12 cellular contexts compared by ENCODE assay signal in genomic region chr6:53192590-53193232, GRCh38. TPM values are rescaled to one million over a fixed set of nuclear protein-coding genes. Genes with fewer than 3 reads are reported as not detected.
A peak's percentile ranks its signal among the peaks of the same experiment; 100 is the strongest.
DNase-seq lines count a peak whose midpoint lies in the region; ATAC-seq, FAIRE-seq and TF ChIP-seq lines count a peak whose summit lies in the region.
"Had no signal": no experiment of that assay in that cellular context is flagged by ENCODE, and none has a peak within 500 bp of the region (broad histone marks: within the 10 kb centered on the region; RNA-seq: fewer than 3 reads in every experiment).

No MANE protein-coding gene starts in this region.

- H3K36me3 ChIP-seq in GM23248 (ENCODE audit: low read depth): no peaks in the 10 kb centered on the region
- H3K36me3 ChIP-seq in endothelial cell of umbilical vein (ENCODE audit: control insufficient read depth in 2 of 2, extremely low read depth in 1 of 2, insufficient read depth in 2 of 2, low read length in 2 of 2): no peaks in the 10 kb centered on the region
- H3K36me3 ChIP-seq in neuronal stem cell (replicated peaks in 1 of 2; ENCODE audit: control insufficient read depth in 2 of 2, insufficient read depth in 2 of 2, low read length in 2 of 2): no peaks in the 10 kb centered on the region

- no peak overlapping the region for H2BK15ac ChIP-seq in neuronal stem cell (ENCODE audit: low read length)

- no peak overlapping the region for H2BK5ac ChIP-seq in neuronal stem cell (ENCODE audit: low read length)

- no peak overlapping the region for H4K8ac ChIP-seq in neuronal stem cell (ENCODE audit: low read depth, low read length)

- WGBS in GM23248 (ENCODE audit: low coverage in 1 of 2, low lambda C conversion rate in 2 of 2, missing lambda C conversion rate in 2 of 2), 2 experiments: 54 to 63% methylated on average over 4 to 5 of the region's 5 CpGs
- no CpG with 5 or more reads among the region's 5 CpGs for WGBS in neuronal stem cell (ENCODE audit: extremely low coverage in 2 of 2, insufficient read length in 2 of 2, insufficient replicate concordance in 1 of 2), 2 donors

- no peaks in the 10 kb centered on the region for H3K9me2 ChIP-seq in GM23248 (ENCODE audit: insufficient read depth)

- 0 out of 2 replicates have a peak, but pooled peaks cover 8% of the 10 kb centered on the region for H3F3A ChIP-seq in GM23248 (ENCODE audit: insufficient read depth)

- H2BK12ac ChIP-seq in neuronal stem cell (ENCODE audit: low read length): no peak overlapping the region

- no peak overlapping the region for H2AK5ac ChIP-seq in neuronal stem cell (ENCODE audit: low read depth, low read length)

- H3K4me2 ChIP-seq in GM23248 (ENCODE audit: unreplicated experiment): no peak overlapping the region
- no peak overlapping the region for H3K4me2 ChIP-seq in endothelial cell of umbilical vein (ENCODE audit: insufficient read depth, low read length)
- no peak overlapping the region for H3K4me2 ChIP-seq in neuronal stem cell (ENCODE audit: insufficient read depth, low read length, poor library complexity, severe bottlenecking)

- dilution Hi-C loops in endothelial cell of umbilical vein (cut with MboI; ENCODE audit: extremely low pct_ligation_motif_present, low sequenced_read_pairs): no loop called here

- H3K4me1 ChIP-seq in GM23248 (ENCODE audit: insufficient read depth) (peaks cover 10% of the 10 kb centered on the region), endothelial cell of umbilical vein (ENCODE audit: control insufficient read depth, extremely low read depth, insufficient read depth, low read length) (no peaks in the 10 kb centered on the region), neuronal stem cell (ENCODE audit: control insufficient read depth in 2 of 2, insufficient read depth in 1 of 2, low read depth in 1 of 2, low read length in 2 of 2) (peaks cover 3 to 4% of the 10 kb centered on the region in 2 donors)

- no peak for ATAC-seq in GM19452 (IDR thresholded peaks at IDR 0.05; ENCODE audit: unreplicated experiment)
- no peak for ATAC-seq in HG03460 (IDR thresholded peaks at IDR 0.05; ENCODE audit: unreplicated experiment)
- no peak for ATAC-seq in HG02938 (IDR thresholded peaks at IDR 0.05; ENCODE audit: unreplicated experiment)
- ATAC-seq in HG02798 (IDR thresholded peaks at IDR 0.05; ENCODE audit: poor library complexity, unreplicated experiment): no peak
- ATAC-seq: activated naive CD8-positive, alpha-beta T cell treated with anti-CD3 and anti-CD28 coated beads, Interleukin-2, amount 50 U/mL, for 24 hours had no signal

- no peak overlapping the region for H3K27ac ChIP-seq in GM23248
- no peak overlapping the region for H3K27ac ChIP-seq in endothelial cell of umbilical vein (ENCODE audit: insufficient read depth, low read depth, low read length)
- no peak overlapping the region for H3K27ac ChIP-seq in neuronal stem cell (replicated peaks; ENCODE audit: low read length)

- no peak for DNase-seq in GM23248
- DNase-seq in NCI-H526 treated with DMSO at 0.1 percent for 48 hours (lab: John Stamatoyannopoulos, UW): peak; percentile 42
- DNase-seq in endothelial cell of umbilical vein (ENCODE audit: low read depth, low spot score): peak; percentile 7
- DNase-seq in neuronal stem cell (ENCODE audit: low spot score): peak; percentile 5
- DNase-seq: activated naive CD8-positive, alpha-beta T cell treated with anti-CD3 and anti-CD28 coated beads, Interleukin-2, amount 50 U/mL, for 24 hours; NCI-H187; nucleus accumbens had no signal

- H4K20me1 ChIP-seq in GM23248 (ENCODE audit: insufficient read depth) (no peaks in the 10 kb centered on the region), endothelial cell of umbilical vein (replicated peaks; ENCODE audit: control insufficient read depth, extremely low read depth, insufficient read depth, low read length) (no peaks in the 10 kb centered on the region)

- no peak overlapping the region for H3K9ac ChIP-seq in GM23248
- no peak overlapping the region for H3K9ac ChIP-seq in endothelial cell of umbilical vein (replicated peaks; ENCODE audit: extremely low read depth, insufficient read depth, low read length)
- no peak overlapping the region for H3K9ac ChIP-seq in neuronal stem cell (ENCODE audit: low read depth, low read length, poor library complexity)

- no peaks in the 10 kb centered on the region for H3K9me3 ChIP-seq in GM23248 (ENCODE audit: low read depth)
- no peaks in the 10 kb centered on the region for H3K9me3 ChIP-seq in endothelial cell of umbilical vein (replicated peaks; ENCODE audit: control insufficient read depth, insufficient read depth, low read length)
- H3K9me3 ChIP-seq in neuronal stem cell (replicated peaks in 1 of 2; ENCODE audit: control insufficient read depth in 2 of 2, insufficient read depth in 1 of 2, low read depth in 1 of 2, low read length in 2 of 2): no peaks in the 10 kb centered on the region

- no TSS peak for BruUV-seq in endothelial cell of umbilical vein (replicated peaks; lab: Mats Ljungman, UMichigan)

- H3K27me3 ChIP-seq in GM23248 (replicated peaks; ENCODE audit: insufficient read depth) (no peaks in the 10 kb centered on the region), endothelial cell of umbilical vein (ENCODE audit: control insufficient read depth in 2 of 2, insufficient read depth in 2 of 2, low read length in 2 of 2) (peaks cover 0 to 2% of the 10 kb centered on the region in 2 experiments), neuronal stem cell (ENCODE audit: control insufficient read depth in 3 of 3, insufficient read depth in 3 of 3, low read depth in 1 of 3, low read length in 3 of 3) (peaks cover 0 to 8% (median 0%) of the 10 kb centered on the region in 3 experiments)

- POLR2A ChIA-PET in endothelial cell of umbilical vein (lab: Charles Lee): no interaction called here

- FAIRE-seq in endothelial cell of umbilical vein (lab: Jason Lieb, UNC): no peak
- FAIRE-seq: GM19239 had no signal

- no peak overlapping the region for H3K4ac ChIP-seq in neuronal stem cell (ENCODE audit: low read length)

- H3K9me1 ChIP-seq in endothelial cell of umbilical vein (replicated peaks; ENCODE audit: control insufficient read depth, extremely low read depth, insufficient read depth, low read length): no peaks in the 10 kb centered on the region

- no peak overlapping the region for H3K18ac ChIP-seq in neuronal stem cell (ENCODE audit: low read length)

- H3K79me1 ChIP-seq in neuronal stem cell (ENCODE audit: low read depth, low read length): no peaks in the 10 kb centered on the region

- no peak overlapping the region for H2BK120ac ChIP-seq in neuronal stem cell (ENCODE audit: low read depth, low read length)

- H3K14ac ChIP-seq in neuronal stem cell (ENCODE audit: low read length): no peak overlapping the region

- H2AFZ ChIP-seq in GM23248: peak overlapping the region; percentile 50
- H2AFZ ChIP-seq in endothelial cell of umbilical vein (ENCODE audit: low read depth, low read length): no peak overlapping the region
- peak overlapping the region; percentile 31 for H2AFZ ChIP-seq in neuronal stem cell (ENCODE audit: low read length)

- TF ChIP-seq CTCF in endothelial cell of umbilical vein (IDR thresholded peaks at IDR 0.05; ENCODE audit: extremely low read depth in 1 of 2, insufficient read depth in 1 of 2, low read depth in 1 of 2, low read length in 2 of 2): no peak

- H4K91ac ChIP-seq in neuronal stem cell (ENCODE audit: low read depth, low read length, poor library complexity): no peak overlapping the region

- CTCF ChIA-PET in endothelial cell of umbilical vein (lab: Charles Lee): interaction anchor here (1.2 kb wide), 1 partner anchor 9 kb away, joined by 3 read pairs; no protein-coding TSS in a partner anchor

- in situ Hi-C loops in GM23248 (cut with MboI): loop anchor here (25.0 kb wide), 1 partner anchor 245 kb away; no protein-coding TSS in a partner anchor

- H3K23ac ChIP-seq in neuronal stem cell (ENCODE audit: low read depth, low read length, poor library complexity): no peak overlapping the region

- H3K79me2 ChIP-seq in GM23248 (ENCODE audit: insufficient read depth): no peaks in the 10 kb centered on the region
- no peaks in the 10 kb centered on the region for H3K79me2 ChIP-seq in endothelial cell of umbilical vein (ENCODE audit: control insufficient read depth, insufficient read depth, low read length)

- intact Hi-C loops in endothelial cell of umbilical vein (cut with micrococcal nuclease): no loop called here

- H3K4me3 ChIP-seq in GM23248 (no peak overlapping the region), endothelial cell of umbilical vein (replicated peaks in 1 of 3; ENCODE audit: insufficient read depth in 1 of 3, low read depth in 1 of 3, low read length in 3 of 3) (no peak overlapping the region), neuronal stem cell (ENCODE audit: low read length in 2 of 2) (peak overlapping the region in 1 of 2 donors; percentile 3)

- no peak for TF ChIP-seq POLR2A in endothelial cell of umbilical vein (IDR thresholded peaks at IDR 0.05; ENCODE audit: low read depth, low read length)

TF ChIP-seq in endothelial cell of umbilical vein, 7 proteins besides CTCF, POLR2A, EP300 and RAD21:
- TF ChIP-seq POLR2AphosphoS5 (IDR thresholded peaks at IDR 0.05; ENCODE audit: insufficient read depth, low read depth, low read length) (no peak), JUN (IDR thresholded peaks at IDR 0.05; ENCODE audit: borderline replicate concordance, insufficient read depth, insufficient read length, low read depth) (no peak), GATA2 (IDR thresholded peaks at IDR 0.05; ENCODE audit: insufficient read depth, insufficient read length, low read depth, low read length) (no peak), EZH2 (IDR thresholded peaks at IDR 0.05; ENCODE audit: borderline replicate concordance, low read depth, low read length, severe bottlenecking) (no peak), MYC (IDR thresholded peaks at IDR 0.05; ENCODE audit: low read depth, low read length) (no peak), FOS (IDR thresholded peaks at IDR 0.05; ENCODE audit: borderline replicate concordance, insufficient read depth, low read length) (no peak)
- TF ChIP-seq, protein P1, sequence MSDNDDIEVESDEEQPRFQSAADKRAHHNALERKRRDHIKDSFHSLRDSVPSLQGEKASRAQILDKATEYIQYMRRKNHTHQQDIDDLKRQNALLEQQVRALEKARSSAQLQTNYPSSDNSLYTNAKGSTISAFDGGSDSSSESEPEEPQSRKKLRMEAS (IDR thresholded peaks at IDR 0.05; ENCODE audit: insufficient read depth, insufficient read length): no peak

RNA-seq across cellular contexts. Expression of gene GCM1, which starts 44.1 kb away (rescaled TPM):
- total RNA-seq in GM23248 (2014; rRNA removed; shearing (Covaris generic)): not detected in 2 replicates
- polyA plus RNA-seq in GM23248 (2016; fragmentation: Nextera tagmentation; extraction: Ambion mirVana): not detected in 2 replicates
- not detected in 2 replicates for total RNA-seq in endothelial cell of umbilical vein
- polyA plus RNA-seq in endothelial cell of umbilical vein: not detected in 2 replicates
- not detected in 2 replicates for polyA plus RNA-seq in endothelial cell of umbilical vein (2011; cell fraction: cytosol; rRNA removed)
- not detected in 2 replicates for polyA plus RNA-seq in endothelial cell of umbilical vein (2011; cell fraction: nucleus; rRNA removed)
- polyA plus RNA-seq in endothelial cell of umbilical vein (2012): not detected in 2 replicates
- not detected in 2 replicates for polyA minus RNA-seq in endothelial cell of umbilical vein
- not detected for polyA minus RNA-seq in endothelial cell of umbilical vein (2011; cell fraction: cytosol; rRNA and poly(A)+ RNA removed)
- not detected in 2 replicates for polyA minus RNA-seq in endothelial cell of umbilical vein (2011; cell fraction: nucleus; rRNA and poly(A)+ RNA removed)
- polyA plus RNA-seq in neuronal stem cell (2013, experiment 1 of 2): 0.01 TPM
- polyA plus RNA-seq in neuronal stem cell (2013, experiment 2 of 2): 0.06 TPM
